ENCODE assay signal across 8 cellular contexts in the genomic region with DNA sequence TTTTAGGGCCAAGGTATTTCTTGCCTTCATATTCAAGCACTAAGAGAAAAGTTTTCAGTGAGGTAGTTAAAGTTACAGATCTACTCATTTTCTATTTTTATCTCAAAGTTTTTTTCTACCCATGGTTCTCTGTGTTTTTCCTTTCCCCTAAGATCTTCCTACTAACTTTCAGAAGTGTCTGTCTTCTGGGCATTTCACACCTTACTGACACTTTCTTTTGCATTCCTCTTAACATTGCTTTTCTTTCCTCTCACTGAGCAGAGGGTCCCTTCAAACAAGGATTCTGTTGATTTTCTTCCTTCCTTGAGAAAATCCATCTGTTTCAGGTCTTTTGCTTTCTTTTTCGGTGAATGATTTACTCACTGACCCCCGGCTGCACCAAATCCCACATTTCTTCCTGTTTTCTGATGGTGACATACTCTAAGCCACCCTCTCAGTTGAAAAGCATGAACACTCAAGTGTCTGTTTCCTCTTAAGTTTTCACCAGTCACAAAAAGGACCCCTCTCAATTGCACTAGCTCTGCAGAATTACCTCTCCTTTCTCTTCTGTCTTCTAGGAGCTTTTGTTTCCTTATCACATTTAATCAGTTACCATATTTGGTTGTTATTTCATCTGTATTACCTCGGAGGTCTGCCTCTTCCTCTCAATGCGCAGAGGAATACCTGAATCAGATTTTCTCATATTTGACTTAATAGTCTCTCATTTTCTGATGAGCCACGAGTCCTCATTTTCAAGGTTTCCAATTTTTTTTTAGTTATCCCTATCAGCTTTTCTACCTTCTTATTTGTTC.
DNase-seq lines count a peak whose midpoint lies in the region; ATAC-seq, FAIRE-seq and TF ChIP-seq lines count a peak whose summit lies in the region.
"Had no signal": no experiment of that assay in that cellular context is flagged by ENCODE, and none has a peak within 500 bp of the region (broad histone marks: within the 10 kb centered on the region; RNA-seq: fewer than 3 reads in every experiment).

No MANE protein-coding gene starts in this region.

- DNase-seq in GM18507 (ENCODE audit: extremely low spot score, insufficient read length, low read depth) (no peak), NCI-H1417 (lab: John Stamatoyannopoulos, UW) (no peak), Ammon's horn (ENCODE audit: low spot score) (no peak)
- DNase-seq: NCI-H226 had no signal

- no peaks in the 10 kb centered on the region for H3K36me3 Mint-ChIP-seq in activated naive CD8-positive, alpha-beta T cell
- H3K36me3 Mint-ChIP-seq in nephron (ENCODE audit: low read depth), result no peaks in the 10 kb centered on the region

- peak; percentile 75 for FAIRE-seq in GM18507 (lab: Jason Lieb, UNC)

- peak overlapping the region; percentile 27 for H3K4me3 Mint-ChIP-seq in activated naive CD8-positive, alpha-beta T cell
- peak overlapping the region; percentile 22 to 32 (median 23) for H3K4me3 Mint-ChIP-seq in nephron

- TF ChIP-seq CTCF in nephron (IDR thresholded peaks at IDR 0.05; ENCODE audit: unreplicated experiment in 3 of 3), result no peak

- no peak overlapping the region for H3K27ac Mint-ChIP-seq in activated naive CD8-positive, alpha-beta T cell
- peak overlapping the region; percentile 89 to 96 (median 91) for H3K27ac Mint-ChIP-seq in nephron

- H3K4me1 Mint-ChIP-seq in activated naive CD8-positive, alpha-beta T cell (ENCODE audit: low read depth), result peaks cover 12% of the 10 kb centered on the region
- peaks cover 14% of the 10 kb centered on the region for H3K4me1 Mint-ChIP-seq in nephron

- H3K9me3 Mint-ChIP-seq in activated naive CD8-positive, alpha-beta T cell (ENCODE audit: low read depth), result no peaks in the 10 kb centered on the region
- H3K9me3 Mint-ChIP-seq in nephron, result no peaks in the 10 kb centered on the region

- H3K27me3 Mint-ChIP-seq in activated naive CD8-positive, alpha-beta T cell, result no peaks in the 10 kb centered on the region
- H3K27me3 Mint-ChIP-seq in nephron (ENCODE audit: low read depth), result no peaks in the 10 kb centered on the region

- ATAC-seq in HG02678 (IDR thresholded peaks at IDR 0.05; ENCODE audit: unreplicated experiment), result peak; percentile 44
- no peak for ATAC-seq in GM18519 (IDR thresholded peaks at IDR 0.05; ENCODE audit: low FRiP score, unreplicated experiment)
